Comparison of ENCODE assay signal across 17 cellular contexts in genomic region chr3:11818033-11818432, GRCh38. TPM values are rescaled to one million over a fixed set of nuclear protein-coding genes. Genes with fewer than 3 reads are reported as not detected.
DNase-seq lines count a peak whose midpoint lies in the region; ATAC-seq lines count a peak whose summit lies in the region.
"Had no signal": no experiment of that assay in that cellular context is flagged by ENCODE, and none has a peak within 500 bp of the region (broad histone marks: within the 10 kb centered on the region; RNA-seq: fewer than 3 reads in every experiment).

No MANE protein-coding gene starts in this region.

- intact Hi-C loops in left cardiac atrium (cut with DNase I) (no loop called here), Right ventricle myocardium inferior (cut with DNase I) (no loop called here)

- peak; percentile 63 to 76 for ATAC-seq in left cardiac atrium
- ATAC-seq in Right ventricle myocardium inferior = no peak
- ATAC-seq: left lobe of liver had no signal

- DNase-seq in left cardiac atrium (no peak), Right ventricle myocardium inferior (ENCODE audit: missing footprints) (no peak), NCI-H69 (lab: John Stamatoyannopoulos, UW) (peak; percentile 83), foreskin melanocyte (peak; percentile 39), iPS-NIHi11 (ENCODE audit: low spot score) (no peak), UCSD-AML1 (lab: John Stamatoyannopoulos, UW; ENCODE audit: unreplicated experiment) (no peak), H4 (ENCODE audit: low spot score) (no peak)
- no peak for DNase-seq in effector CD8-positive, alpha-beta T cell (lab: John Stamatoyannopoulos, UW)
- DNase-seq: activated CD8-positive, alpha-beta memory T cell treated with anti-CD3 and anti-CD28 coated beads for 24 hours; Caco-2; GF-D8; hippocampal formation; naive B cell; NCI-H226; stimulated activated naive CD4-positive, alpha-beta T cell treated with Interleukin-2 at 50 U/mL for 16 hours; WERI-Rb-1 had no signal

RNA-seq across cellular contexts. Expression of gene TAMM41, which starts 28.7 kb away (rescaled TPM):
- 10 to 100 TPM in 1 of 2 donors, 1 to 10 TPM in 1; 9.4 to 10.4 TPM for total RNA-seq in left cardiac atrium
- 10.9 TPM for total RNA-seq in Right ventricle myocardium inferior
- 7.6 and 17.2 TPM in 2 replicates for total RNA-seq in H4 (2014; rRNA removed; shearing (Covaris generic))

Comparison
In these comparisons a context has a peak if more than half of its experiments do, and no peak if none do; other contexts are left out.
1. DNase-seq: peak in NCI-H69 (single experiment) and foreskin melanocyte (single experiment); none in left cardiac atrium (single experiment), Right ventricle myocardium inferior (single experiment), iPS-NIHi11 (single experiment), UCSD-AML1 (single experiment), H4 (single experiment) and effector CD8-positive, alpha-beta T cell (single experiment).